Comparison of ENCODE assay signal across 10 cellular contexts in genomic region chr18:57784034-57784815, GRCh38. TPM values are rescaled to one million over a fixed set of nuclear protein-coding genes. Genes with fewer than 3 reads are reported as not detected.
DNase-seq lines count a peak whose midpoint lies in the region; FAIRE-seq and TF ChIP-seq lines count a peak whose summit lies in the region.
"Had no signal": no experiment of that assay in that cellular context is flagged by ENCODE, and none has a peak within 500 bp of the region (broad histone marks: within the 10 kb centered on the region; RNA-seq: fewer than 3 reads in every experiment).

No MANE protein-coding gene starts in this region.

- FAIRE-seq in keratinocyte (lab: Jason Lieb, UNC), result peak; percentile 58

- no peak overlapping the region for H3K9ac ChIP-seq in keratinocyte (ENCODE audit: control insufficient read depth, extremely low read depth, insufficient read depth, low read length)
- H3K9ac ChIP-seq in subcutaneous abdominal adipose tissue (ENCODE audit: low read length in 5 of 5), result no peak overlapping the region

- no peak for TF ChIP-seq CTCF in keratinocyte (optimal IDR thresholded peaks at IDR 0.05 in 1 of 3, IDR thresholded peaks at IDR 0.05 in 1 of 3, conservative IDR thresholded peaks at IDR 0.05 in 1 of 3; ENCODE audit: extremely low read depth in 1 of 3, insufficient read depth in 2 of 3, low read length in 3 of 3)

- H3K9me1 ChIP-seq in keratinocyte (ENCODE audit: control insufficient read depth, extremely low read depth, insufficient read depth, low read length), result no peaks in the 10 kb centered on the region

- no peak overlapping the region for H3K4me3 ChIP-seq in keratinocyte (ENCODE audit: control insufficient read depth in 2 of 3, extremely low read depth in 1 of 3, insufficient read depth in 2 of 3, low read depth in 1 of 3, low read length in 3 of 3)
- H3K4me3 ChIP-seq in subcutaneous abdominal adipose tissue (ENCODE audit: low read depth in 1 of 5, low read length in 5 of 5), result no peak overlapping the region
- no peak overlapping the region for H3K4me3 ChIP-seq in H7 (ENCODE audit: insufficient read depth, low read depth, low read length)
- H3K4me3 ChIP-seq: Peyer's patch had no signal

- DNase-seq in M059J (ENCODE audit: low read depth) (peak; percentile 94), amniotic epithelial cell (ENCODE audit: low read depth) (peak; percentile 89), keratinocyte (ENCODE audit: low read depth, low spot score) (no peak), NCI-H187 treated with DMSO at 0.1 percent for 48 hours (lab: John Stamatoyannopoulos, UW) (no peak), DMS 273 treated with DMSO at 0.1 percent for 48 hours (lab: John Stamatoyannopoulos, UW) (no peak), H7 (no peak), germinal center (ENCODE audit: low spot score) (no peak)
- DNase-seq: Peyer's patch had no signal

- dilution Hi-C loops in keratinocyte (cut with MboI; ENCODE audit: extremely low pct_ligation_motif_present, low sequenced_read_pairs), result no loop called here

- no peak overlapping the region for H3K4me2 ChIP-seq in keratinocyte (ENCODE audit: control insufficient read depth, extremely low read depth, insufficient read depth, low read depth, low read length)

- H3K9me3 ChIP-seq in keratinocyte (ENCODE audit: control insufficient read depth, low read depth, low read length), result no peaks in the 10 kb centered on the region
- no peaks in the 10 kb centered on the region for H3K9me3 ChIP-seq in subcutaneous abdominal adipose tissue (ENCODE audit: control insufficient read depth in 5 of 5, low read length in 5 of 5)
- H3K9me3 ChIP-seq: Peyer's patch had no signal

- H3K4me1 ChIP-seq in keratinocyte (ENCODE audit: control insufficient read depth, extremely low read depth, insufficient read depth, low read length) (peaks cover 31% of the 10 kb centered on the region), subcutaneous abdominal adipose tissue (ENCODE audit: control insufficient read depth in 5 of 5, insufficient read depth in 5 of 5, low read length in 5 of 5) (peaks cover 6 to 54% (median 16%) of the 10 kb centered on the region in 5 donors)

- H3K27me3 ChIP-seq in keratinocyte (ENCODE audit: control insufficient read depth, extremely low read depth, insufficient read depth, low read length) (no peaks in the 10 kb centered on the region), subcutaneous abdominal adipose tissue (ENCODE audit: control insufficient read depth in 5 of 5, insufficient read depth in 4 of 5, low read length in 5 of 5) (no peaks in the 10 kb centered on the region), H7 (ENCODE audit: control insufficient read depth, insufficient read depth, low read length) (no peaks in the 10 kb centered on the region)
- H3K27me3 ChIP-seq: Peyer's patch had no signal

- peaks cover 25% of the 10 kb centered on the region for H3K79me2 ChIP-seq in keratinocyte (ENCODE audit: control insufficient read depth, insufficient read depth, low read length)

- H3K27ac ChIP-seq in keratinocyte (ENCODE audit: control insufficient read depth, insufficient read depth, low read length), result no peak overlapping the region
- H3K27ac ChIP-seq in subcutaneous abdominal adipose tissue (ENCODE audit: low read depth, low read length), result peak overlapping the region; percentile 18
- H3K27ac ChIP-seq: Peyer's patch had no signal

- no peak overlapping the region for H2AFZ ChIP-seq in keratinocyte (ENCODE audit: control insufficient read depth, low read length)

- no peaks in the 10 kb centered on the region for H3K36me3 ChIP-seq in keratinocyte (ENCODE audit: control insufficient read depth in 2 of 2, extremely low read depth in 1 of 2, insufficient read depth in 2 of 2, low read length in 2 of 2)
- no peaks in the 10 kb centered on the region for H3K36me3 ChIP-seq in subcutaneous abdominal adipose tissue (ENCODE audit: control insufficient read depth in 5 of 5, insufficient read depth in 5 of 5, low read length in 5 of 5)
- no peaks in the 10 kb centered on the region for H3K36me3 ChIP-seq in H7 (replicated peaks; ENCODE audit: control insufficient read depth, insufficient read depth, low read length)
- H3K36me3 ChIP-seq: Peyer's patch had no signal

- no peaks in the 10 kb centered on the region for H4K20me1 ChIP-seq in keratinocyte (ENCODE audit: control insufficient read depth, extremely low read depth, insufficient read depth, low read length)

RNA-seq across cellular contexts. Expression of gene ATP8B1, which starts 18.9 kb away (rescaled TPM):
- 39.5 and 68.5 TPM in 2 replicates for total RNA-seq in M059J (2014; rRNA removed; shearing (Covaris generic))
- 14.6 to 20.4 TPM (median 15.7 TPM) in 3 replicates for polyA plus RNA-seq in keratinocyte
- 19.7 TPM for polyA plus RNA-seq in keratinocyte (2011; ENCODE audit: low read depth)
- polyA plus RNA-seq in keratinocyte (2011; cell fraction: cytosol; rRNA removed), result 6.4 and 11.7 TPM in 2 replicates
- polyA plus RNA-seq in keratinocyte (2011; cell fraction: nucleus; rRNA removed), result 17.7 and 22.2 TPM in 2 replicates
- 8.7 and 8.9 TPM in 2 replicates for polyA plus RNA-seq in keratinocyte (2012; ENCODE audit: low replicate concordance)
- polyA minus RNA-seq in keratinocyte, result 8.7 to 37.3 TPM (median 21.5 TPM) in 3 replicates
- polyA minus RNA-seq in keratinocyte (2011; cell fraction: cytosol; rRNA and poly(A)+ RNA removed), result 10.0 TPM
- polyA minus RNA-seq in keratinocyte (2011; cell fraction: nucleus; rRNA and poly(A)+ RNA removed), result 27.5 and 45.5 TPM in 2 replicates
- total RNA-seq in H7 (2014; rRNA removed; shearing (Covaris generic)), result 1.4 and 2.4 TPM in 2 replicates
- total RNA-seq: mononuclear cell had no signal

Comparison
In these comparisons a context has a peak if more than half of its experiments do, and no peak if none do; other contexts are left out.
1. DNase-seq: peak in M059J (single experiment) and amniotic epithelial cell (single experiment); none in keratinocyte (single experiment), NCI-H187 treated with DMSO at 0.1 percent for 48 hours (single experiment), DMS 273 treated with DMSO at 0.1 percent for 48 hours (single experiment), H7 (single experiment) and germinal center (single experiment).
2. RNA of gene ATP8B1, which starts 18.9 kb away (total RNA-seq): 39.5 to 68.5 TPM in M059J; 1.4 to 2.4 TPM in H7; every median in the first group is over 10 times any median in the second.